In the genomic region with DNA sequence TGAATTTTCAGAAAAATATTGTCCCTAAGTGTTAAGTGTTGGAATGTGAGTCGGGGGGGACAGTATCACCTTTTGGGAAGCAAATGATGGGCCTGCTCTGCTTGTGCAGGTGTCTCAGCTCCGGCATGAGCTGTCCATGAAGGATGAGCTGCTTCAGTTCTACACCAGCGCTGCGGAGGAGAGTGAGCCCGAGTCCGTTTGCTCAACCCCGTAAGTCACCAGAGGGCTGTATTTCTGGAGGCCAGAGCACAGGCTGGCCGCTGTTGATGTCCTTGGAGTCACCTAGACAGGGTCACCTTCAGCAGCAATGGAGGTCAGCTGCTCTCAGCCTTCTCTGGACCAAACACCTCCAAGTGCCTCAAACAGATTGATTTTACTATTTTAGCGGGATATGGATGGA, we compare ENCODE assay signal across 22 cellular contexts.
"Had no signal": no experiment of that assay in that cellular context is flagged by ENCODE, and none has a peak within 500 bp of the region (broad histone marks: within the 10 kb centered on the region; RNA-seq: fewer than 3 reads in every experiment).

No MANE protein-coding gene starts in this region.

- H3K9me3 ChIP-seq: body of pancreas, mucosa of descending colon, ovary, psoas muscle, tibial nerve, vagina had no signal

- DNase-seq: activated CD4-positive, alpha-beta T cell treated with anti-CD3 and anti-CD28 coated beads, Interleukin-2, amount 10 ng/mL, durations not matched to agents 24 days and 14 days; activated CD8-positive, alpha-beta T cell treated with anti-CD3 and anti-CD28 coated beads, Interleukin-2, amount 10 ng/mL, durations not matched to agents 7 days and 5 days; activated T-cell treated with anti-CD3 and anti-CD28 coated beads, Interleukin-2, amount 50 U/mL, for 24 hours; body of pancreas; caudate nucleus; dorsolateral prefrontal cortex; endodermal cell; foreskin keratinocyte; head of caudate nucleus; left ventricle myocardium superior; mesenchymal stem cell; mucosa of descending colon; naive B cell; ovary; psoas muscle; stimulated activated naive CD4-positive, alpha-beta T cell; T1000 had no signal

- H3K27me3 ChIP-seq: body of pancreas, dorsolateral prefrontal cortex, foreskin keratinocyte, ovary, tibial nerve, vagina had no signal

- H3K9me3 Mint-ChIP-seq: activated CD4-positive, alpha-beta T cell treated with anti-CD3 and anti-CD28 coated beads, Interleukin-2, amount 10 ng/mL, durations not matched to agents 24 days and 14 days; activated naive CD4-positive, alpha-beta T cell treated with anti-CD3 and anti-CD28 coated beads, Interleukin-2, amount 50 U/mL, for 72 hours; activated T-cell treated with anti-CD3 and anti-CD28 coated beads, Interleukin-2, amount 50 U/mL, for 24 hours; endodermal cell; naive B cell had no signal

- H3K27me3 Mint-ChIP-seq: activated CD4-positive, alpha-beta T cell treated with anti-CD3 and anti-CD28 coated beads, Interleukin-2, amount 10 ng/mL, durations not matched to agents 24 days and 14 days; activated T-cell treated with anti-CD3 and anti-CD28 coated beads, Interleukin-2, amount 50 U/mL, for 24 hours; naive B cell had no signal

- H3K4me1 ChIP-seq: foreskin keratinocyte, vagina had no signal

- H3K27ac ChIP-seq: body of pancreas, epithelial cell of prostate, foreskin keratinocyte, ovary, psoas muscle, tibial nerve, vagina had no signal

- H3K4me3 Mint-ChIP-seq: activated CD4-positive, alpha-beta T cell treated with anti-CD3 and anti-CD28 coated beads, Interleukin-2, amount 10 ng/mL, durations not matched to agents 24 days and 14 days; activated CD8-positive, alpha-beta T cell treated with anti-CD3 and anti-CD28 coated beads, Interleukin-2, amount 10 ng/mL, durations not matched to agents 7 days and 5 days; activated T-cell treated with anti-CD3 and anti-CD28 coated beads, Interleukin-2, amount 50 U/mL, for 24 hours; endodermal cell had no signal

- ATAC-seq: activated CD8-positive, alpha-beta T cell treated with anti-CD3 and anti-CD28 coated beads, Interleukin-2, amount 10 ng/mL, durations not matched to agents 7 days and 5 days; activated naive CD4-positive, alpha-beta T cell treated with anti-CD3 and anti-CD28 coated beads, Interleukin-2, amount 50 U/mL, for 72 hours; body of pancreas; foreskin keratinocyte; mucosa of descending colon; psoas muscle; sciatic nerve had no signal

- H3K4me3 ChIP-seq: body of pancreas, dorsolateral prefrontal cortex, mucosa of descending colon, ovary, psoas muscle, tibial nerve, vagina had no signal

- H3K36me3 ChIP-seq: ovary had no signal

- H3K36me3 Mint-ChIP-seq: activated naive CD4-positive, alpha-beta T cell treated with anti-CD3 and anti-CD28 coated beads, Interleukin-2, amount 50 U/mL, for 72 hours had no signal

- H3K27ac Mint-ChIP-seq: activated CD4-positive, alpha-beta T cell treated with anti-CD3 and anti-CD28 coated beads, Interleukin-2, amount 10 ng/mL, durations not matched to agents 24 days and 14 days; endodermal cell had no signal
